Comparison of ENCODE assay signal across 1 cellular context in genomic region chr10:62805139-62806092, GRCh38.
TF ChIP-seq lines count a peak whose summit lies in the region.

No MANE protein-coding gene starts in this region.

TF ChIP-seq in HepG2, 621 proteins besides CTCF, POLR2A, EP300 and RAD21 (continued from another document and continues in another):
- TF ChIP-seq NBN (conservative IDR thresholded peaks at IDR 0.05) (no peak), BRCA1 (CRISPR knock-in tag; IDR thresholded peaks at IDR 0.05) (no peak), DMAP1 (CRISPR knock-in tag; IDR thresholded peaks at IDR 0.05) (no peak), NFE2L2 (IDR thresholded peaks at IDR 0.05; ENCODE audit: low read length) (no peak), RBFOX2 (IDR thresholded peaks at IDR 0.05; ENCODE audit: low read depth, low read length) (peak; percentile 74), MAF1 (CRISPR knock-in tag; IDR thresholded peaks at IDR 0.05; ENCODE audit: borderline replicate concordance) (0 out of 2 replicates have a peak, but pooled peaks have one; percentile 45), NKX3-1 (CRISPR knock-in tag; IDR thresholded peaks at IDR 0.05) (no peak), NRL (CRISPR knock-in tag; IDR thresholded peaks at IDR 0.05; ENCODE audit: borderline replicate concordance) (0 out of 2 replicates have a peak, but pooled peaks have one; percentile 37), SYNCRIP (IDR thresholded peaks at IDR 0.05; ENCODE audit: insufficient read depth, low read depth, low read length) (no peak), ZNF441 (CRISPR knock-in tag; IDR thresholded peaks at IDR 0.05; ENCODE audit: borderline replicate concordance) (no peak), EED (CRISPR knock-in tag; IDR thresholded peaks at IDR 0.05) (0 out of 2 replicates have a peak, but pooled peaks have one; percentile 40), PLRG1 (conservative IDR thresholded peaks at IDR 0.05) (no peak), ZNF317 (CRISPR knock-in tag; IDR thresholded peaks at IDR 0.05) (0 out of 2 replicates have a peak, but pooled peaks have one; percentile 3), ZNF790 (CRISPR knock-in tag; IDR thresholded peaks at IDR 0.05; ENCODE audit: borderline replicate concordance) (no peak), FOXO1 (CRISPR knock-in tag; IDR thresholded peaks at IDR 0.05) (no peak), ZNF225 (CRISPR knock-in tag; IDR thresholded peaks at IDR 0.05) (0 out of 2 replicates have a peak, but pooled peaks have one; percentile 18), SKI (IDR thresholded peaks at IDR 0.05; ENCODE audit: partially characterized antibody) (no peak), ZNF766 (CRISPR knock-in tag; IDR thresholded peaks at IDR 0.05; ENCODE audit: borderline replicate concordance) (0 out of 2 replicates have a peak, but pooled peaks have one; percentile 57), MEIS1 (CRISPR knock-in tag; IDR thresholded peaks at IDR 0.05; ENCODE audit: borderline replicate concordance) (no peak), GLI4 (CRISPR knock-in tag; IDR thresholded peaks at IDR 0.05; ENCODE audit: borderline replicate concordance) (no peak), GZF1 (CRISPR knock-in tag; IDR thresholded peaks at IDR 0.05) (no peak), SIN3B (IDR thresholded peaks at IDR 0.05; ENCODE audit: low read length) (no peak), ZSCAN22 (CRISPR knock-in tag; IDR thresholded peaks at IDR 0.05) (no peak), TSC22D2 (CRISPR knock-in tag; IDR thresholded peaks at IDR 0.05; ENCODE audit: borderline replicate concordance) (no peak), MXD1 (CRISPR knock-in tag; IDR thresholded peaks at IDR 0.05) (no peak; the same call in 1 of the 2 replicates), MXI1 (IDR thresholded peaks at IDR 0.05; ENCODE audit: borderline replicate concordance, low read depth, low read length) (no peak), HNRNPH1 (optimal IDR thresholded peaks at IDR 0.05; ENCODE audit: low read depth, low read length) (no peak), ZNF17 (CRISPR knock-in tag; IDR thresholded peaks at IDR 0.05) (no peak), KAT2B (IDR thresholded peaks at IDR 0.05; ENCODE audit: borderline replicate concordance, low read depth, low read length) (no peak), ZNF382 (CRISPR knock-in tag; IDR thresholded peaks at IDR 0.05; ENCODE audit: borderline replicate concordance) (no peak), RORA (CRISPR knock-in tag; IDR thresholded peaks at IDR 0.05) (no peak), ZKSCAN8 (CRISPR knock-in tag; IDR thresholded peaks at IDR 0.05; ENCODE audit: borderline replicate concordance) (no peak), NFYC (CRISPR knock-in tag; IDR thresholded peaks at IDR 0.05) (no peak), HNRNPUL1 (IDR thresholded peaks at IDR 0.05; ENCODE audit: low read depth, low read length) (no peak), RBAK (CRISPR knock-in tag; IDR thresholded peaks at IDR 0.05) (no peak), ATF5 (CRISPR knock-in tag; IDR thresholded peaks at IDR 0.05; ENCODE audit: low read depth) (no peak), SNRNP70 (IDR thresholded peaks at IDR 0.05; ENCODE audit: low read depth, low read length) (no peak), ZNF639 (CRISPR knock-in tag; conservative IDR thresholded peaks at IDR 0.05) (no peak), RAD51 (IDR thresholded peaks at IDR 0.05; ENCODE audit: borderline replicate concordance) (no peak), TCF12 (IDR thresholded peaks at IDR 0.05) (no peak), TCF12 (CRISPR knock-in tag; IDR thresholded peaks at IDR 0.05) (0 out of 2 replicates have a peak, but pooled peaks have one; percentile 52), ZBTB21 (CRISPR knock-in tag; IDR thresholded peaks at IDR 0.05) (no peak), ZC3H4 (CRISPR knock-in tag; IDR thresholded peaks at IDR 0.05; ENCODE audit: borderline replicate concordance) (no peak), ZNF460 (CRISPR knock-in tag; IDR thresholded peaks at IDR 0.05; ENCODE audit: borderline replicate concordance) (no peak), DNMT3B (CRISPR knock-in tag; conservative IDR thresholded peaks at IDR 0.05) (no peak), NCOA2 (CRISPR knock-in tag; IDR thresholded peaks at IDR 0.05) (no peak), ZBTB42 (CRISPR knock-in tag; IDR thresholded peaks at IDR 0.05) (no peak), CCDC6 (CRISPR knock-in tag; IDR thresholded peaks at IDR 0.05) (no peak), AKNA (CRISPR knock-in tag; IDR thresholded peaks at IDR 0.05; ENCODE audit: borderline replicate concordance) (no peak), ZFYVE20 (CRISPR knock-in tag; IDR thresholded peaks at IDR 0.05; ENCODE audit: borderline replicate concordance, low read depth) (no peak), ZSCAN21 (CRISPR knock-in tag; IDR thresholded peaks at IDR 0.05; ENCODE audit: borderline replicate concordance) (peak; percentile 48), ZNF468 (CRISPR knock-in tag; IDR thresholded peaks at IDR 0.05) (no peak; the same call in 1 of the 2 replicates), ZNF430 (CRISPR knock-in tag; IDR thresholded peaks at IDR 0.05) (no peak), CEBPG (CRISPR knock-in tag; IDR thresholded peaks at IDR 0.05) (no peak), ZSCAN20 (CRISPR knock-in tag; IDR thresholded peaks at IDR 0.05; ENCODE audit: borderline replicate concordance) (0 out of 2 replicates have a peak, but pooled peaks have one; percentile 10), ZBTB7B (CRISPR knock-in tag; IDR thresholded peaks at IDR 0.05) (no peak), HNF4G (IDR thresholded peaks at IDR 0.05; ENCODE audit: borderline replicate concordance, low read depth, low read length) (no peak), HNF4G (CRISPR knock-in tag; IDR thresholded peaks at IDR 0.05; ENCODE audit: borderline replicate concordance, low read depth) (no peak), HNRNPLL (IDR thresholded peaks at IDR 0.05; ENCODE audit: low read depth, low read length, poor library complexity, severe bottlenecking) (no peak), GABPA (IDR thresholded peaks at IDR 0.05; ENCODE audit: low read depth, low read length) (no peak), GABPA (CRISPR knock-in tag; IDR thresholded peaks at IDR 0.05; ENCODE audit: low read depth) (no peak), ZNF530 (CRISPR knock-in tag; IDR thresholded peaks at IDR 0.05; ENCODE audit: low read depth) (no peak)
- TF ChIP-seq, protein P1, sequence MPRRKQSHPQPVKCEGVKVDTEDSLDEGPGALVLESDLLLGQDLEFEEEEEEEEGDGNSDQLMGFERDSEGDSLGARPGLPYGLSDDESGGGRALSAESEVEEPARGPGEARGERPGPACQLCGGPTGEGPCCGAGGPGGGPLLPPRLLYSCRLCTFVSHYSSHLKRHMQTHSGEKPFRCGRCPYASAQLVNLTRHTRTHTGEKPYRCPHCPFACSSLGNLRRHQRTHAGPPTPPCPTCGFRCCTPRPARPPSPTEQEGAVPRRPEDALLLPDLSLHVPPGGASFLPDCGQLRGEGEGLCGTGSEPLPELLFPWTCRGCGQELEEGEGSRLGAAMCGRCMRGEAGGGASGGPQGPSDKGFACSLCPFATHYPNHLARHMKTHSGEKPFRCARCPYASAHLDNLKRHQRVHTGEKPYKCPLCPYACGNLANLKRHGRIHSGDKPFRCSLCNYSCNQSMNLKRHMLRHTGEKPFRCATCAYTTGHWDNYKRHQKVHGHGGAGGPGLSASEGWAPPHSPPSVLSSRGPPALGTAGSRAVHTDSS (CRISPR knock-in tag; conservative IDR thresholded peaks at IDR 0.05): no peak
- TF ChIP-seq, protein P2, sequence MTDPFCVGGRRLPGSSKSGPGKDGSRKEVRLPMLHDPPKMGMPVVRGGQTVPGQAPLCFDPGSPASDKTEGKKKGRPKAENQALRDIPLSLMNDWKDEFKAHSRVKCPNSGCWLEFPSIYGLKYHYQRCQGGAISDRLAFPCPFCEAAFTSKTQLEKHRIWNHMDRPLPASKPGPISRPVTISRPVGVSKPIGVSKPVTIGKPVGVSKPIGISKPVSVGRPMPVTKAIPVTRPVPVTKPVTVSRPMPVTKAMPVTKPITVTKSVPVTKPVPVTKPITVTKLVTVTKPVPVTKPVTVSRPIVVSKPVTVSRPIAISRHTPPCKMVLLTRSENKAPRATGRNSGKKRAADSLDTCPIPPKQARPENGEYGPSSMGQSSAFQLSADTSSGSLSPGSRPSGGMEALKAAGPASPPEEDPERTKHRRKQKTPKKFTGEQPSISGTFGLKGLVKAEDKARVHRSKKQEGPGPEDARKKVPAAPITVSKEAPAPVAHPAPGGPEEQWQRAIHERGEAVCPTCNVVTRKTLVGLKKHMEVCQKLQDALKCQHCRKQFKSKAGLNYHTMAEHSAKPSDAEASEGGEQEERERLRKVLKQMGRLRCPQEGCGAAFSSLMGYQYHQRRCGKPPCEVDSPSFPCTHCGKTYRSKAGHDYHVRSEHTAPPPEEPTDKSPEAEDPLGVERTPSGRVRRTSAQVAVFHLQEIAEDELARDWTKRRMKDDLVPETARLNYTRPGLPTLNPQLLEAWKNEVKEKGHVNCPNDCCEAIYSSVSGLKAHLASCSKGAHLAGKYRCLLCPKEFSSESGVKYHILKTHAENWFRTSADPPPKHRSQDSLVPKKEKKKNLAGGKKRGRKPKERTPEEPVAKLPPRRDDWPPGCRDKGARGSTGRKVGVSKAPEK (CRISPR knock-in tag; IDR thresholded peaks at IDR 0.05; ENCODE audit: borderline replicate concordance): no peak
- TF ChIP-seq, protein P3, sequence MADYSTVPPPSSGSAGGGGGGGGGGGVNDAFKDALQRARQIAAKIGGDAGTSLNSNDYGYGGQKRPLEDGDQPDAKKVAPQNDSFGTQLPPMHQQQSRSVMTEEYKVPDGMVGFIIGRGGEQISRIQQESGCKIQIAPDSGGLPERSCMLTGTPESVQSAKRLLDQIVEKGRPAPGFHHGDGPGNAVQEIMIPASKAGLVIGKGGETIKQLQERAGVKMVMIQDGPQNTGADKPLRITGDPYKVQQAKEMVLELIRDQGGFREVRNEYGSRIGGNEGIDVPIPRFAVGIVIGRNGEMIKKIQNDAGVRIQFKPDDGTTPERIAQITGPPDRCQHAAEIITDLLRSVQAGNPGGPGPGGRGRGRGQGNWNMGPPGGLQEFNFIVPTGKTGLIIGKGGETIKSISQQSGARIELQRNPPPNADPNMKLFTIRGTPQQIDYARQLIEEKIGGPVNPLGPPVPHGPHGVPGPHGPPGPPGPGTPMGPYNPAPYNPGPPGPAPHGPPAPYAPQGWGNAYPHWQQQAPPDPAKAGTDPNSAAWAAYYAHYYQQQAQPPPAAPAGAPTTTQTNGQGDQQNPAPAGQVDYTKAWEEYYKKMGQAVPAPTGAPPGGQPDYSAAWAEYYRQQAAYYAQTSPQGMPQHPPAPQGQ (CRISPR knock-in tag; IDR thresholded peaks at IDR 0.05; ENCODE audit: borderline replicate concordance): no peak
- TF ChIP-seq, protein P4, sequence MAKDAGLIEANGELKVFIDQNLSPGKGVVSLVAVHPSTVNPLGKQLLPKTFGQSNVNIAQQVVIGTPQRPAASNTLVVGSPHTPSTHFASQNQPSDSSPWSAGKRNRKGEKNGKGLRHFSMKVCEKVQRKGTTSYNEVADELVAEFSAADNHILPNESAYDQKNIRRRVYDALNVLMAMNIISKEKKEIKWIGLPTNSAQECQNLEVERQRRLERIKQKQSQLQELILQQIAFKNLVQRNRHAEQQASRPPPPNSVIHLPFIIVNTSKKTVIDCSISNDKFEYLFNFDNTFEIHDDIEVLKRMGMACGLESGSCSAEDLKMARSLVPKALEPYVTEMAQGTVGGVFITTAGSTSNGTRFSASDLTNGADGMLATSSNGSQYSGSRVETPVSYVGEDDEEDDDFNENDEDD (CRISPR knock-in tag; IDR thresholded peaks at IDR 0.05; ENCODE audit: borderline replicate concordance): no peak
